ENCODE assay signal across 9 cellular contexts in the genomic region with DNA sequence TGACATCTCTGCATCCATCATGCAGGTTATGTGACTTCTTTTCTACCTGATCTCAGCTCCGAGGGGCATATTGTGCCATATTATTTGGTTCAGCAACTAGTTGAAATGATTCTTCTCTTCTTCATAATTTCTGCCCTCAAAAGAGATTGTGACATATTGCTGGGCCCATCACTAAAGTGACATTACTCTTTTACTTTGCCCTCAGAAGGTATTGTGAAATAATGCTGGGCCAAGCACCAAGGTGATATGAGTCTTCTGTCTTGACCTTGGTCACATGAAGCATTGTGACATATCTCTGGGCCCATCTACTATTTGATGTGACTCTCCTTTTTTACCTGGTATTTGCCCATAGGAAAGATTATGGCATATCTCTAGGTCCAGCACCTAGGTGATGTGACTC. TPM values are rescaled to one million over a fixed set of nuclear protein-coding genes. Genes with fewer than 3 reads are reported as not detected.
"Had no signal": no experiment of that assay in that cellular context is flagged by ENCODE, and none has a peak within 500 bp of the region (broad histone marks: within the 10 kb centered on the region; RNA-seq: fewer than 3 reads in every experiment).

No MANE protein-coding gene starts in this region.

- H3K9me3 Mint-ChIP-seq: IgD-negative memory B cell had no signal

- H3K4me1 Mint-ChIP-seq: IgD-negative memory B cell had no signal

- H3K4me3 Mint-ChIP-seq: HFFc6, IgD-negative memory B cell had no signal

- ATAC-seq: HCT116 had no signal

- DNase-seq: GM23248, GOT3, H7, HFFc6, KG1 had no signal

- H3K4me3 ChIP-seq: GM23248, HAP-1 had no signal

- H3K36me3 Mint-ChIP-seq: IgD-negative memory B cell had no signal

- H3K4me1 ChIP-seq: HAP-1 had no signal

- H3K36me3 ChIP-seq: HAP-1 had no signal

- H3K27ac ChIP-seq: GM23248, HL-60 had no signal

- H3K27ac Mint-ChIP-seq: HFFc6, IgD-negative memory B cell had no signal

- H3K27me3 Mint-ChIP-seq: IgD-negative memory B cell had no signal

- H2AFZ ChIP-seq: GM23248 had no signal

- H3K9ac ChIP-seq: GM23248 had no signal

- H3K9me3 ChIP-seq: HAP-1 had no signal

RNA-seq across cellular contexts. Expression of a gene that starts 33.9 kb away (rescaled TPM):
- total RNA-seq: H7 had no signal
